Comparison of ENCODE assay signal across 31 cellular contexts in the genomic region with DNA sequence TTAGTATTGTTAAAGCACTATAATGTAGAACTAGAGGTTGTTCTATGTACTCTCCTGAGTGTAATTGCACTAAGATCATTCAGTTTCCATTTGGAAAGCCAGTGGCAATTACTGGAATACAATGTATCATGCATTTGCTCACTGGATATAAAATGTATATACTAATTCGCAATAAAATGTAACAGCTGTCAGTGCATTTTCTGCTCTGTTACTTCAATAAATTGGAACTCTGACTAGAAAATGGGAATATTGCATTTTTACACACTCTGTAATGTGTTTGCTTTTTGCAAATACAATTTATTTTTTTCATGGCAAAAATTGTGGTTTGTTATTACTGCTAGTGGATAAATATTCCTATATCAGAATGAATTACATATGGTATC.
"Had no signal": no experiment of that assay in that cellular context is flagged by ENCODE, and none has a peak within 500 bp of the region (broad histone marks: within the 10 kb centered on the region; RNA-seq: fewer than 3 reads in every experiment).

No MANE protein-coding gene starts in this region.

- H3K9me3 Mint-ChIP-seq: stimulated activated memory B cell treated with anti-CD40 and anti-IgM and Interleukin-4, amounts not matched to agents 10 μg/mL and 1 μg/mL and 100 μg/mL, for 72 hours had no signal

- H3K27ac Mint-ChIP-seq: naive thymus-derived CD8-positive, alpha-beta T cell; natural killer cell treated with Interleukin-12 subunit alpha and Interleukin-12 subunit beta and Interleukin-15 and Interleukin-18, amount 100 ng/mL, for 72 hours; nephron progenitor cell; neural progenitor cell; progenitor cell of endocrine pancreas; stimulated activated memory B cell treated with anti-CD40 and anti-IgM and Interleukin-4, amounts not matched to agents 10 μg/mL and 1 μg/mL and 100 μg/mL, for 72 hours; stimulated activated naive CD8-positive, alpha-beta T cell treated with anti-CD3 and anti-CD28 coated beads, Interleukin-15, amount 100 ng/mL, for 72 hours had no signal

- H3K27ac ChIP-seq: neural progenitor cell, ovary, parathyroid adenoma, psoas muscle, right lobe of liver, sigmoid colon, spleen, thoracic aorta, thyroid gland, tibial nerve, upper lobe of left lung, vagina had no signal

- H3K4me3 Mint-ChIP-seq: naive thymus-derived CD8-positive, alpha-beta T cell; natural killer cell treated with Interleukin-12 subunit alpha and Interleukin-12 subunit beta and Interleukin-15 and Interleukin-18, amount 100 ng/mL, for 72 hours; nephron progenitor cell; neural progenitor cell; stimulated activated memory B cell treated with anti-CD40 and anti-IgM and Interleukin-4, amounts not matched to agents 10 μg/mL and 1 μg/mL and 100 μg/mL, for 72 hours; stimulated activated naive CD8-positive, alpha-beta T cell treated with anti-CD3 and anti-CD28 coated beads, Interleukin-15, amount 100 ng/mL, for 72 hours had no signal

- H3K4me3 ChIP-seq: neural progenitor cell, ovary, psoas muscle, right lobe of liver, sigmoid colon, smooth muscle cell, spleen, thoracic aorta, thyroid gland, tibial nerve, upper lobe of left lung, vagina had no signal

- H3K36me3 Mint-ChIP-seq: naive thymus-derived CD8-positive, alpha-beta T cell; natural killer cell treated with Interleukin-12 subunit alpha and Interleukin-12 subunit beta and Interleukin-15 and Interleukin-18, amount 100 ng/mL, for 72 hours; stimulated activated memory B cell treated with anti-CD40 and anti-IgM and Interleukin-4, amounts not matched to agents 10 μg/mL and 1 μg/mL and 100 μg/mL, for 72 hours had no signal

- DNase-seq: naive thymus-derived CD8-positive, alpha-beta T cell; nephron progenitor cell; occipital lobe; ovary; posterior cingulate gyrus; psoas muscle; right cardiac atrium; right lobe of liver; sigmoid colon; spleen; stimulated activated CD4-positive, alpha-beta T cell treated with anti-CD3 and anti-CD28 coated beads, Interleukin-12 subunit alpha, Interleukin-12 subunit beta, amount 100 ng/mL, for 4 hours; stimulated activated CD4-positive, alpha-beta T cell treated with anti-CD3 and anti-CD28 coated beads, Interleukin-1b, Interleukin-23, amount 100 ng/mL, for 48 hours; stimulated activated CD4-positive, alpha-beta T cell treated with anti-CD3 and anti-CD28 coated beads, Interleukin-4, amount 100 ng/mL, for 1 hour; stimulated activated CD4-positive, alpha-beta T cell treated with anti-CD3 and anti-CD28 coated beads, Interleukin-4, amount 100 ng/mL, for 4 hours; stimulated activated CD8-positive, alpha-beta memory T cell treated with anti-CD3 and anti-CD28 coated beads, Interleukin-4, amount 100 ng/mL, for 48 hours; stimulated activated naive CD4-positive, alpha-beta T cell; stimulated activated naive CD8-positive, alpha-beta T cell treated with anti-CD3 and anti-CD28 coated beads, Interleukin-15, amount 100 ng/mL, for 72 hours; stimulated activated naive CD8-positive, alpha-beta T cell treated with anti-CD3 and anti-CD28 coated beads, Interleukin-15, Interleukin-2, amounts not matched to agents 100 U/mL and 50 U/mL, for 24 hours; substantia nigra; thyroid gland; trophoblast cell; upper lobe of left lung had no signal

- H3K27me3 ChIP-seq: neural progenitor cell, ovary, right lobe of liver, sigmoid colon, spleen, thyroid gland, tibial nerve, upper lobe of left lung, vagina had no signal

- H3K36me3 ChIP-seq: neural progenitor cell, ovary, right lobe of liver, sigmoid colon, spleen, thoracic aorta, thyroid gland, tibial nerve, upper lobe of left lung, vagina had no signal

- H3K4me1 ChIP-seq: neural progenitor cell, parathyroid adenoma, psoas muscle, sigmoid colon, spleen, thyroid gland, tibial nerve, upper lobe of left lung, vagina had no signal

- H3K4me1 Mint-ChIP-seq: naive thymus-derived CD8-positive, alpha-beta T cell; nephron progenitor cell; stimulated activated memory B cell treated with anti-CD40 and anti-IgM and Interleukin-4, amounts not matched to agents 10 μg/mL and 1 μg/mL and 100 μg/mL, for 72 hours; stimulated activated naive CD8-positive, alpha-beta T cell treated with anti-CD3 and anti-CD28 coated beads, Interleukin-15, amount 100 ng/mL, for 72 hours had no signal

- H3K27me3 Mint-ChIP-seq: natural killer cell treated with Interleukin-12 subunit alpha and Interleukin-12 subunit beta and Interleukin-15 and Interleukin-18, amount 100 ng/mL, for 72 hours; stimulated activated memory B cell treated with anti-CD40 and anti-IgM and Interleukin-4, amounts not matched to agents 10 μg/mL and 1 μg/mL and 100 μg/mL, for 72 hours; stimulated activated naive CD8-positive, alpha-beta T cell treated with anti-CD3 and anti-CD28 coated beads, Interleukin-15, amount 100 ng/mL, for 72 hours had no signal

- H3K9me3 ChIP-seq: ovary, psoas muscle, right lobe of liver, thoracic aorta, thyroid gland, upper lobe of left lung, vagina had no signal
